Comparison of ENCODE assay signal across 8 cellular contexts in the genomic region with DNA sequence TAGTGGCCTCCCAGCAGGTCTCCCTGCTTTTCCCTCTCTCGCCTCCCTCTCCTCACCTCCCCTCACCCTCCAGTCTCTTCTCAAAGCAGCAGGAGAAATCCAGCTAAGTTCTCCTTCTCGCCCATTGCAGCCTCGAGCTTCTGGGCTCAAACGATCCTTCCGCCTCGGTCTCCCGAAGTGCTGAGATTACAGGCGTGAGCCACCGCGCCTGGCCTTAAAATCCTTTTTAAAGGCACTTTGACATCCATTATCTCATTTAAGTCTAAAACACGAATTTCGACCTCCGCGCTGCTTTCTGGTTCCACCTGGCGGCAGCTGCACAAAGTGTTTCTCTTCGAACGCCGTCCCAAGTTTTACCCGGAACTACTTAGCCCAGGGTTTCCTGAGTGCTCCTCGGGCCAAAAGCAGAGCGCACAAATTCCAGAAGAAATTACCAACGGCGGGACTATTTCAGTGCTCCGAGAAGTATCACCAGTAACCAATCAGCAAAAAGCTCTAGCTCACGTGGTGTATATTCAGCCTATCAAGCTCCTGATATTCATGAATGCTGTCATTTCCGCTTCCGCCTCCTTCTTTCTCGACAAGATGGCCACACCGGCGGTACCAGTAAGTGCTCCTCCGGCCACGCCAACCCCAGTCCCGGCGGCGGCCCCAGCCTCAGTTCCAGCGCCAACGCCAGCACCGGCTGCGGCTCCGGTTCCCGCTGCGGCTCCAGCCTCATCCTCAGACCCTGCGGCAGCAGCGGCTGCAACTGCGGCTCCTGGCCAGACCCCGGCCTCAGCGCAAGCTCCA. TPM values are rescaled to one million over a fixed set of nuclear protein-coding genes. Genes with fewer than 3 reads are reported as not detected.
DNase-seq lines count a peak whose midpoint lies in the region; ATAC-seq and TF ChIP-seq lines count a peak whose summit lies in the region.

A gene with protein sequence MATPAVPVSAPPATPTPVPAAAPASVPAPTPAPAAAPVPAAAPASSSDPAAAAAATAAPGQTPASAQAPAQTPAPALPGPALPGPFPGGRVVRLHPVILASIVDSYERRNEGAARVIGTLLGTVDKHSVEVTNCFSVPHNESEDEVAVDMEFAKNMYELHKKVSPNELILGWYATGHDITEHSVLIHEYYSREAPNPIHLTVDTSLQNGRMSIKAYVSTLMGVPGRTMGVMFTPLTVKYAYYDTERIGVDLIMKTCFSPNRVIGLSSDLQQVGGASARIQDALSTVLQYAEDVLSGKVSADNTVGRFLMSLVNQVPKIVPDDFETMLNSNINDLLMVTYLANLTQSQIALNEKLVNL (plus strand): TSS at position 570 of the 792 bp plus-strand sequence. CDS start 16 bp downstream, at position 586.

- H3K27me3 Mint-ChIP-seq in activated T-helper 17 cell treated with anti-CD3 and anti-CD28 coated beads, Interleukin-2, amount 50 U/mL, for 72 hours, result no peaks in the 10 kb centered on the region
- no peaks in the 10 kb centered on the region for H3K27me3 Mint-ChIP-seq in naive thymus-derived CD8-positive, alpha-beta T cell

- peak within 1 kb of the TSS; percentile 96 for H3K27ac Mint-ChIP-seq in activated T-helper 17 cell treated with anti-CD3 and anti-CD28 coated beads, Interleukin-2, amount 50 U/mL, for 72 hours
- H3K27ac Mint-ChIP-seq in naive thymus-derived CD8-positive, alpha-beta T cell, result peak within 1 kb of the TSS; percentile 94 to 100 (median 98)

- POLR2A ChIA-PET in RWPE1 (lab: Yijun Ruan, JAX; ENCODE audit: low non-redundant PET), result interaction anchor here (0.7 kb wide), 1 partner anchor 96 kb away, joined by 4 read pairs; no protein-coding TSS in a partner anchor
- POLR2A ChIA-PET in naive thymus-derived CD8-positive, alpha-beta T cell (lab: Charles Lee), result interaction anchor here (0.8 to 1.9 kb wide), 9 partner anchors 10 to 1474 kb away, joined by 3 to 5 read pairs (median 3); a partner anchor contains a TSS

- DNase-seq in EL (peak; percentile 100), H4 (ENCODE audit: low spot score) (peak; percentile 99), LNCaP clone FGC (ENCODE audit: low read depth) (peak; percentile 100), RWPE1 (ENCODE audit: low spot score) (peak; percentile 98), fibroblast of mammary gland (ENCODE audit: low read depth) (peak; percentile 100)
- peak; percentile 67 to 97 (median 94) for DNase-seq in naive thymus-derived CD8-positive, alpha-beta T cell
- DNase-seq in stimulated activated naive CD4-positive, alpha-beta T cell (lab: John Stamatoyannopoulos, UW), result peak; percentile 85 to 96 (median 92)

- peaks cover 43% of the 10 kb centered on the region for H3K36me3 Mint-ChIP-seq in activated T-helper 17 cell treated with anti-CD3 and anti-CD28 coated beads, Interleukin-2, amount 50 U/mL, for 72 hours (ENCODE audit: low read depth)
- H3K36me3 Mint-ChIP-seq in naive thymus-derived CD8-positive, alpha-beta T cell, result peaks cover 0 to 32% (median 4%) of the 10 kb centered on the region in 3 donors

- H3K4me3 ChIP-seq in LNCaP clone FGC (ENCODE audit: low read depth, low read length) (peak within 1 kb of the TSS; percentile 62), fibroblast of mammary gland (ENCODE audit: control insufficient read depth, low read depth, low read length) (peak within 1 kb of the TSS; percentile 95)

- peak within 1 kb of the TSS; percentile 72 for H3K27ac ChIP-seq in RWPE1

- TF ChIP-seq CTCF in LNCaP clone FGC (IDR thresholded peaks at IDR 0.05; ENCODE audit: control insufficient read depth, extremely low read depth, insufficient read depth), result peak; percentile 89
- peak; percentile 87 for TF ChIP-seq CTCF in RWPE1 (conservative IDR thresholded peaks at IDR 0.05; ENCODE audit: low read depth)
- TF ChIP-seq CTCF in fibroblast of mammary gland (conservative IDR thresholded peaks at IDR 0.05; ENCODE audit: control insufficient read depth, insufficient read depth, low read depth, low read length), result peak; percentile 64

- H3K4me1 Mint-ChIP-seq in activated T-helper 17 cell treated with anti-CD3 and anti-CD28 coated beads, Interleukin-2, amount 50 U/mL, for 72 hours, result peaks cover 31% of the 10 kb centered on the region
- H3K4me1 Mint-ChIP-seq in naive thymus-derived CD8-positive, alpha-beta T cell, result peaks cover 23 to 57% (median 54%) of the 10 kb centered on the region in 4 donors

- CTCF ChIA-PET in RWPE1 (lab: Yijun Ruan, JAX), result interaction anchor here (0.5 to 2.0 kb wide), 13 partner anchors 9 to 1542 kb away, joined by 3 to 37 read pairs (median 4); no protein-coding TSS in a partner anchor

- H3K4me3 Mint-ChIP-seq in activated T-helper 17 cell treated with anti-CD3 and anti-CD28 coated beads, Interleukin-2, amount 50 U/mL, for 72 hours, result peak within 1 kb of the TSS; percentile 90
- H3K4me3 Mint-ChIP-seq in naive thymus-derived CD8-positive, alpha-beta T cell, result peak within 1 kb of the TSS; percentile 87 to 100 (median 96)

- peak; percentile 99 for ATAC-seq in activated T-helper 17 cell treated with anti-CD3 and anti-CD28 coated beads, Interleukin-2, amount 50 U/mL, for 72 hours (replicated peaks)
- ATAC-seq in naive thymus-derived CD8-positive, alpha-beta T cell, result peak; percentile 97 to 98

- H3K9me3 Mint-ChIP-seq in activated T-helper 17 cell treated with anti-CD3 and anti-CD28 coated beads, Interleukin-2, amount 50 U/mL, for 72 hours, result no peaks in the 10 kb centered on the region
- H3K9me3 Mint-ChIP-seq in naive thymus-derived CD8-positive, alpha-beta T cell, result no peaks in the 10 kb centered on the region

RNA-seq across cellular contexts. Expression of the gene that starts here (rescaled TPM):
- 420 and 437 TPM in 2 replicates for total RNA-seq in H4 (2014; rRNA removed; shearing (Covaris generic))
- total RNA-seq in activated T-helper 17 cell treated with anti-CD3 and anti-CD28 coated beads, Interleukin-2, amount 50 U/mL, for 72 hours, result 100 to 1,000 TPM; 320 to 342 TPM
- total RNA-seq in naive thymus-derived CD8-positive, alpha-beta T cell, result 100 to 1,000 TPM; 310 to 319 TPM
- polyA plus RNA-seq in naive thymus-derived CD8-positive, alpha-beta T cell, result 100 to 1,000 TPM; 408 to 500 (median 458) TPM

Comparison
In these comparisons a context has a peak if more than half of its experiments do, and no peak if none do; other contexts are left out.
1. Peak in every context shown above with its lines: DNase-seq, ATAC-seq, H3K4me3 ChIP-seq and H3K27ac ChIP-seq.